Comparison of ENCODE assay signal across 25 cellular contexts in genomic region chrX:125004799-125005198, GRCh38. TPM values are rescaled to one million over a fixed set of nuclear protein-coding genes. Genes with fewer than 3 reads are reported as not detected.
DNase-seq lines count a peak whose midpoint lies in the region; ATAC-seq and TF ChIP-seq lines count a peak whose summit lies in the region.
"Had no signal": no experiment of that assay in that cellular context is flagged by ENCODE, and none has a peak within 500 bp of the region (broad histone marks: within the 10 kb centered on the region; RNA-seq: fewer than 3 reads in every experiment).

No MANE protein-coding gene starts in this region.

- ATAC-seq in GM19463 (IDR thresholded peaks at IDR 0.05; ENCODE audit: unreplicated experiment): peak; percentile 42
- ATAC-seq in activated T-helper 17 cell treated with anti-CD3 and anti-CD28 coated beads, Interleukin-2, amount 50 U/mL, for 72 hours (replicated peaks): peak; percentile 37
- ATAC-seq in GM21576 (IDR thresholded peaks at IDR 0.05; ENCODE audit: unreplicated experiment): no peak
- ATAC-seq: activated CD4-positive, CD25-positive, alpha-beta regulatory T cell treated with anti-CD3 and anti-CD28 coated beads, Interleukin-2, amount 50 U/mL, for 24 hours; activated naive CD8-positive, alpha-beta T cell treated with anti-CD3 and anti-CD28 coated beads, Interleukin-2, amount 50 U/mL, for 24 hours; heart right ventricle; Right ventricle myocardium inferior had no signal

- H3K4me3 Mint-ChIP-seq in activated T-helper 17 cell treated with anti-CD3 and anti-CD28 coated beads, Interleukin-2, amount 50 U/mL, for 72 hours: no peak overlapping the region
- H3K4me3 Mint-ChIP-seq: activated naive CD8-positive, alpha-beta T cell treated with anti-CD3 and anti-CD28 coated beads, Interleukin-2, amount 50 U/mL, for 24 hours; dendritic cell treated with granulocyte-macrophage colony-stimulating factor and Interleukin-4, amounts not matched to agents 40 ng/mL and 50 ng/mL, for 4 days; nephron; type B pancreatic cell had no signal

- no peaks in the 10 kb centered on the region for H3K36me3 Mint-ChIP-seq in activated T-helper 17 cell treated with anti-CD3 and anti-CD28 coated beads, Interleukin-2, amount 50 U/mL, for 72 hours (ENCODE audit: low read depth)

- H3K4me3 ChIP-seq in foreskin fibroblast (ENCODE audit: low read depth in 1 of 2, low read length in 2 of 2): no peak overlapping the region
- H3K4me3 ChIP-seq: esophagus squamous epithelium, heart right ventricle had no signal

- no peaks in the 10 kb centered on the region for H3K4me1 Mint-ChIP-seq in activated T-helper 17 cell treated with anti-CD3 and anti-CD28 coated beads, Interleukin-2, amount 50 U/mL, for 72 hours
- H3K4me1 Mint-ChIP-seq: activated naive CD8-positive, alpha-beta T cell treated with anti-CD3 and anti-CD28 coated beads, Interleukin-2, amount 50 U/mL, for 24 hours had no signal

- peak; percentile 15 for DNase-seq in NCI-H2029 (lab: John Stamatoyannopoulos, UW)
- DNase-seq in kidney tubule cell (ENCODE audit: low spot score): peak; percentile 48
- DNase-seq in effector CD8-positive, alpha-beta T cell (lab: John Stamatoyannopoulos, UW): no peak
- no peak for DNase-seq in foreskin fibroblast
- DNase-seq: activated CD4-positive, alpha-beta T cell treated with anti-CD3 and anti-CD28 coated beads, Interleukin-2, amount 50 U/mL, for 48 hours; activated naive CD8-positive, alpha-beta T cell treated with anti-CD3 and anti-CD28 coated beads, Interleukin-2, amount 50 U/mL, for 24 hours; activated T-cell treated with anti-CD3 and anti-CD28 coated beads, Interleukin-2, amount 50 U/mL, for 48 hours; C1 segment of cervical spinal cord; COR-L47; esophagus squamous epithelium; heart right ventricle; KG1; MM.1S; NCI-H226; stimulated activated naive CD4-positive, alpha-beta T cell had no signal

- TF ChIP-seq CTCF in foreskin fibroblast (IDR thresholded peaks at IDR 0.05; ENCODE audit: low read depth, low read length): no peak

- H3K27ac Mint-ChIP-seq in activated T-helper 17 cell treated with anti-CD3 and anti-CD28 coated beads, Interleukin-2, amount 50 U/mL, for 72 hours: no peak overlapping the region
- H3K27ac Mint-ChIP-seq: activated naive CD8-positive, alpha-beta T cell treated with anti-CD3 and anti-CD28 coated beads, Interleukin-2, amount 50 U/mL, for 24 hours; dendritic cell treated with granulocyte-macrophage colony-stimulating factor and Interleukin-4, amounts not matched to agents 40 ng/mL and 50 ng/mL, for 4 days; nephron; type B pancreatic cell had no signal

- peaks cover 5% of the 10 kb centered on the region for H3K9me3 Mint-ChIP-seq in activated T-helper 17 cell treated with anti-CD3 and anti-CD28 coated beads, Interleukin-2, amount 50 U/mL, for 72 hours
- H3K9me3 Mint-ChIP-seq: activated naive CD8-positive, alpha-beta T cell treated with anti-CD3 and anti-CD28 coated beads, Interleukin-2, amount 50 U/mL, for 24 hours had no signal

- H3K27me3 Mint-ChIP-seq in activated T-helper 17 cell treated with anti-CD3 and anti-CD28 coated beads, Interleukin-2, amount 50 U/mL, for 72 hours: no peaks in the 10 kb centered on the region
- H3K27me3 Mint-ChIP-seq: activated naive CD8-positive, alpha-beta T cell treated with anti-CD3 and anti-CD28 coated beads, Interleukin-2, amount 50 U/mL, for 24 hours; dendritic cell treated with granulocyte-macrophage colony-stimulating factor and Interleukin-4, amounts not matched to agents 40 ng/mL and 50 ng/mL, for 4 days had no signal

RNA-seq across cellular contexts. Expression of gene TENM1, which starts 41.2 kb away (rescaled TPM):
- under 1 TPM; 0.11 to 0.21 TPM for total RNA-seq in activated T-helper 17 cell treated with anti-CD3 and anti-CD28 coated beads, Interleukin-2, amount 50 U/mL, for 72 hours
- total RNA-seq: lung microvascular endothelial cell, osteoblast had no signal

Comparison
In these comparisons a context has a peak if more than half of its experiments do, and no peak if none do; other contexts are left out.
1. DNase-seq: peak in NCI-H2029 (single experiment) and kidney tubule cell (single experiment); none in effector CD8-positive, alpha-beta T cell (single experiment) and foreskin fibroblast (0 of 2).